ENCODE assay signal across 24 cellular contexts in the genomic region with DNA sequence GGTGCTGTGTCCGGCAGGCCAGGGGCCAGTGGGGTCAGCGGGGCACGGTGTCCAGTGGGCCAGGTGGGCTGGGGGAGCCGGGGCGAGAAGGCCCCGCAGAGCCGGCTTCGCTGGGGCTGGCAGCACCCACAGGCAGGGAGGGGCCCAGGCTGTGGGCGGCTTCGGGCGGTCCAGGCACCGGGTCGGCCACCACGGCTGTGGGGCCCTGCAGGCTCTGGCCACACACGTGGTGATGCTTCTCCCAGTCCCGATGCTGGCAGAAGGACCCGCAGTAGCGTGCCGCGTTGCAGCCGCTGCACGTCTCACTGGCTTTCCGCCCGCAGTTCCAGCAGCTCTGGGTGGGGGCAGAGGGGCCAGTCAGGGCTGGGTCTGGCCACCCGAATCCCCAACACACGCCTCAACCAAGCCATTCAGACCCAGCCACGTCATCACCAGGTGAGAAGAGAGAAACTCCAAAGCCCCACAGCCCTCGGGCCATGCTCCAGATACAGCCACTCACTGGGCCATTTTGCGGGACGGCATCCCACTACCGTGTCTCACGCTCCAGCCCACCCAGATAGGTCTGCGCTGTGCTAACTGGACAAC.
"Had no signal": no experiment of that assay in that cellular context is flagged by ENCODE, and none has a peak within 500 bp of the region (broad histone marks: within the 10 kb centered on the region; RNA-seq: fewer than 3 reads in every experiment).

No MANE protein-coding gene starts in this region.

- ATAC-seq: natural killer cell; sciatic nerve; stimulated activated effector memory CD8-positive, alpha-beta T cell treated with anti-CD3 and anti-CD28 coated beads, Interleukin-12 subunit alpha, Interleukin-12 subunit beta, amount 100 ng/mL, for 72 hours; stimulated activated naive CD8-positive, alpha-beta T cell treated with anti-CD3 and anti-CD28 coated beads, Interleukin-15, amount 100 ng/mL, for 72 hours had no signal

- DNase-seq: islet precursor cell; left ventricle myocardium inferior; mesendoderm; naive B cell; natural killer cell; nephron progenitor cell; ovary; stimulated activated CD4-positive, alpha-beta T cell treated with anti-CD3 and anti-CD28 coated beads, Interleukin-12 subunit alpha, Interleukin-12 subunit beta, amount 100 ng/mL, for 4 hours; stimulated activated CD4-positive, alpha-beta T cell treated with anti-CD3 and anti-CD28 coated beads, Interleukin-15, amount 100 ng/mL, for 24 hours; stimulated activated CD4-positive, alpha-beta T cell treated with anti-CD3 and anti-CD28 coated beads, Interleukin-2, amount 100 ng/mL, for 24 hours; stimulated activated CD4-positive, alpha-beta T cell treated with anti-CD3 and anti-CD28 coated beads, Interleukin-4, amount 100 ng/mL, for 1 hour; stimulated activated naive CD4-positive, alpha-beta T cell treated with Interleukin-2 at 50 U/mL for 16 hours; stimulated activated naive CD8-positive, alpha-beta T cell treated with anti-CD3 and anti-CD28 coated beads, Interleukin-15, amount 100 ng/mL, for 72 hours had no signal

- H3K4me1 Mint-ChIP-seq: stimulated activated effector memory CD8-positive, alpha-beta T cell treated with anti-CD3 and anti-CD28 coated beads, Interleukin-12 subunit alpha, Interleukin-12 subunit beta, amount 100 ng/mL, for 72 hours had no signal

- H3K9me3 Mint-ChIP-seq: mesothelial cell of epicardium; natural killer cell; nephron progenitor cell; neural progenitor cell; stimulated activated effector memory CD8-positive, alpha-beta T cell treated with anti-CD3 and anti-CD28 coated beads, Interleukin-12 subunit alpha, Interleukin-12 subunit beta, amount 100 ng/mL, for 72 hours; stimulated activated naive CD8-positive, alpha-beta T cell treated with anti-CD3 and anti-CD28 coated beads, Interleukin-15, amount 100 ng/mL, for 72 hours; type B pancreatic cell had no signal

- H3K36me3 Mint-ChIP-seq: mesothelial cell of epicardium, natural killer cell, neural progenitor cell, type B pancreatic cell had no signal

- H3K27ac Mint-ChIP-seq: mesothelial cell of epicardium; natural killer cell; nephron progenitor cell; progenitor cell of endocrine pancreas; stimulated activated effector memory CD8-positive, alpha-beta T cell treated with anti-CD3 and anti-CD28 coated beads, Interleukin-12 subunit alpha, Interleukin-12 subunit beta, amount 100 ng/mL, for 72 hours; stimulated activated naive CD8-positive, alpha-beta T cell treated with anti-CD3 and anti-CD28 coated beads, Interleukin-15, amount 100 ng/mL, for 72 hours; type B pancreatic cell had no signal

- H3K4me3 Mint-ChIP-seq: mesothelial cell of epicardium; naive B cell; natural killer cell; nephron progenitor cell; neural progenitor cell; stimulated activated effector memory CD8-positive, alpha-beta T cell treated with anti-CD3 and anti-CD28 coated beads, Interleukin-12 subunit alpha, Interleukin-12 subunit beta, amount 100 ng/mL, for 72 hours; stimulated activated naive CD8-positive, alpha-beta T cell treated with anti-CD3 and anti-CD28 coated beads, Interleukin-15, amount 100 ng/mL, for 72 hours; type B pancreatic cell had no signal

- H3K27ac ChIP-seq: hepatocyte, left ventricle myocardium inferior, neural progenitor cell, ovary, right atrium auricular region, skin epidermis, tibial nerve, vagina had no signal

- H3K27me3 Mint-ChIP-seq: naive B cell, progenitor cell of endocrine pancreas, type B pancreatic cell had no signal
